In genomic region chrX:39705299-39705698, GRCh38 we compare ENCODE assay signal across 8 cellular contexts.
DNase-seq lines count a peak whose midpoint lies in the region; ATAC-seq and TF ChIP-seq lines count a peak whose summit lies in the region.

No MANE protein-coding gene starts in this region.

- H3K36me3 ChIP-seq in A673 (ENCODE audit: insufficient read depth, low read length, poor library complexity, severe bottlenecking): no peaks in the 10 kb centered on the region
- no peaks in the 10 kb centered on the region for H3K36me3 ChIP-seq in left ventricle myocardium inferior
- H3K36me3 ChIP-seq in spleen: no peaks in the 10 kb centered on the region

- intact Hi-C loops in A673 (cut with micrococcal nuclease; ENCODE audit: unreplicated experiment) (no loop called here), left ventricle myocardium inferior (cut with micrococcal nuclease) (no loop called here), spleen (cut with DNase I; ENCODE audit: low total_unique reads) (no loop called here)

- CTCF ChIA-PET in A673 (lab: Charles Lee): interaction anchor here (0.5 kb wide), 1 partner anchor 504 kb away, joined by 5 read pairs; no protein-coding TSS in a partner anchor

- TF ChIP-seq POLR2A in spleen (IDR thresholded peaks at IDR 0.05): no peak

- H3K4me3 ChIP-seq in A673 (ENCODE audit: low read depth, low read length, poor library complexity, severe bottlenecking): no peak overlapping the region
- H3K4me3 ChIP-seq in left ventricle myocardium inferior: no peak overlapping the region
- H3K4me3 ChIP-seq in spleen: no peak overlapping the region

- H3K27me3 ChIP-seq in A673 (replicated peaks; ENCODE audit: insufficient read depth, low read depth, low read length, poor library complexity): no peaks in the 10 kb centered on the region
- no peaks in the 10 kb centered on the region for H3K27me3 ChIP-seq in left ventricle myocardium inferior (ENCODE audit: low read depth)
- H3K27me3 ChIP-seq in spleen (replicated peaks in 1 of 7): peaks cover 0 to 6% (median 0%) of the 10 kb centered on the region in 7 donors

- H3K27ac ChIP-seq in A673 (ENCODE audit: low read depth, low read length, poor library complexity, severe bottlenecking): no peak overlapping the region
- no peak overlapping the region for H3K27ac ChIP-seq in left ventricle myocardium inferior (replicated peaks)
- no peak overlapping the region for H3K27ac ChIP-seq in spleen

- H3K4me1 ChIP-seq in A673 (ENCODE audit: insufficient read depth, low read length, poor library complexity, severe bottlenecking) (no peaks in the 10 kb centered on the region), left ventricle myocardium inferior (no peaks in the 10 kb centered on the region), spleen (no peaks in the 10 kb centered on the region)

- TF ChIP-seq CTCF in A673 (conservative IDR thresholded peaks at IDR 0.05; ENCODE audit: low read depth, low read length) (peak; percentile 44; the same call in 1 of the 2 replicates), left ventricle myocardium inferior (IDR thresholded peaks at IDR 0.05; ENCODE audit: borderline replicate concordance) (peak; percentile 59), spleen (IDR thresholded peaks at IDR 0.05 in 8 of 11, conservative IDR thresholded peaks at IDR 0.05 in 3 of 11) (peak in 5 of 11 experiments; percentile 20 to 42 (median 28))

- 6 to 58% (median 30%) methylated on average over 1 to 2 of the region's 2 CpGs for WGBS in spleen, 5 donors

- BruUV-seq in A673 (replicated peaks; lab: Mats Ljungman, UMichigan): no TSS peak

- DNase-seq in A673 (ENCODE audit: low spot score): peak; percentile 46
- peak; percentile 45 for DNase-seq in HPDE6-E6E7 (ENCODE audit: extremely low spot score)
- peak; percentile 34 for DNase-seq in T1000 (lab: John Stamatoyannopoulos, UW)
- peak; percentile 60 for DNase-seq in left ventricle myocardium inferior
- DNase-seq in stromal cell of bone marrow (ENCODE audit: low read depth): peak; percentile 78
- DNase-seq in NCI-H1930 (lab: John Stamatoyannopoulos, UW): no peak
- no peak for DNase-seq in spleen

- H3K9me3 ChIP-seq in A673 (ENCODE audit: low read depth, low read length, poor library complexity, severe bottlenecking) (no peaks in the 10 kb centered on the region), left ventricle myocardium inferior (replicated peaks) (no peaks in the 10 kb centered on the region), spleen (peaks cover 0 to 4% (median 0%) of the 10 kb centered on the region in 8 donors)

- POLR2A ChIA-PET in A673 (lab: Charles Lee; ENCODE audit: low non-redundant PET): interaction anchor here (0.6 kb wide), 1 partner anchor 531 kb away, joined by 7 read pairs; no protein-coding TSS in a partner anchor

- ATAC-seq in GM18858 (IDR thresholded peaks at IDR 0.05; ENCODE audit: unreplicated experiment): no peak

Comparison
In these comparisons a context has a peak if more than half of its experiments do, and no peak if none do; other contexts are left out.
1. DNase-seq: peak in A673 (single experiment), HPDE6-E6E7 (single experiment), T1000 (single experiment), left ventricle myocardium inferior (single experiment) and stromal cell of bone marrow (single experiment); none in NCI-H1930 (0 of 2) and spleen (single experiment).